Comparison of ENCODE assay signal across 8 cellular contexts in genomic region chr17:16439303-16439791, GRCh38. TPM values are rescaled to one million over a fixed set of nuclear protein-coding genes. Genes with fewer than 3 reads are reported as not detected.
DNase-seq lines count a peak whose midpoint lies in the region; ATAC-seq, FAIRE-seq and TF ChIP-seq lines count a peak whose summit lies in the region.

No MANE protein-coding gene starts in this region.

- TF ChIP-seq CTCF in GM12878 (IDR thresholded peaks at IDR 0.05 in 2 of 3, conservative IDR thresholded peaks at IDR 0.05 in 1 of 3; ENCODE audit: control insufficient read depth in 2 of 3, extremely low read depth in 1 of 3, insufficient read depth in 1 of 3, low read depth in 3 of 3, low read length in 3 of 3) (no peak), testis (IDR thresholded peaks at IDR 0.05) (no peak)

- CTCF ChIA-PET in GM12878 (lab: Yijun Ruan, JAX): interaction anchor here (1.0 to 3.0 kb wide), 13 partner anchors 12 to 222 kb away, joined by 3 to 35 read pairs (median 10); partner anchors contain the start of genes PIGL and TRPV2

- H3K4me3 ChIP-seq in HUES64 (ENCODE audit: low read length): peak overlapping the region; percentile 93
- peak overlapping the region; percentile 97 for H3K4me3 ChIP-seq in GM12878
- peak overlapping the region; percentile 80 to 89 for H3K4me3 ChIP-seq in testis

- H3K9me3 ChIP-seq in HUES64 (ENCODE audit: insufficient read depth, low read depth, low read length): no peaks in the 10 kb centered on the region
- no peaks in the 10 kb centered on the region; the same call in 2 of the 3 replicates for H3K9me3 ChIP-seq in GM12878 (replicated peaks; ENCODE audit: control insufficient read depth, insufficient read depth, low read length)
- H3K9me3 ChIP-seq in testis: no peaks in the 10 kb centered on the region

- H3K9ac ChIP-seq in HUES64 (ENCODE audit: low read depth, low read length) (peak overlapping the region; percentile 98), GM12878 (ENCODE audit: control insufficient read depth, insufficient read depth, low read length) (peak overlapping the region; percentile 95)

- H3K27me3 ChIP-seq in HUES64 (ENCODE audit: insufficient read depth, low read length) (no peaks in the 10 kb centered on the region), GM12878 (replicated peaks in 1 of 2; ENCODE audit: control insufficient read depth in 2 of 2, insufficient read depth in 2 of 2, low read length in 1 of 2) (no peaks in the 10 kb centered on the region), testis (no peaks in the 10 kb centered on the region)

- no peak for TF ChIP-seq EP300 in GM12878 (IDR thresholded peaks at IDR 0.05; ENCODE audit: borderline replicate concordance in 1 of 2, control insufficient read depth in 1 of 2, low read depth in 2 of 2, low read length in 2 of 2)

- ATAC-seq in GM12878 (peak; percentile 6), GM18870 (IDR thresholded peaks at IDR 0.05; ENCODE audit: unreplicated experiment) (no peak)

- H3K27ac ChIP-seq in HUES64 (ENCODE audit: low read depth, low read length): peak overlapping the region; percentile 90
- H3K27ac ChIP-seq in GM12878 (ENCODE audit: control insufficient read depth, insufficient read depth): peak overlapping the region; percentile 79
- peak overlapping the region; percentile 72 to 87 for H3K27ac ChIP-seq in testis

- DNase-seq in NCI-H146 (lab: John Stamatoyannopoulos, UW) (peak; percentile 43), NCI-H146 treated with DMSO at 0.1 percent for 48 hours (lab: John Stamatoyannopoulos, UW; ENCODE audit: unreplicated experiment) (no peak), GM12878 (ENCODE audit: low read depth, low spot score) (no peak), left kidney (ENCODE audit: low read depth, low spot score) (peak; percentile 38), testis (peak; percentile 38), 8988T (no peak)

- peaks cover 20% of the 10 kb centered on the region for H3K4me1 ChIP-seq in HUES64 (ENCODE audit: insufficient read depth, low read length)
- peaks cover 15% of the 10 kb centered on the region for H3K4me1 ChIP-seq in GM12878 (ENCODE audit: control insufficient read depth, insufficient read depth, low read length)
- H3K4me1 ChIP-seq in testis: peaks cover 12% of the 10 kb centered on the region

- POLR2A ChIA-PET in GM12878 (lab: Charles Lee): interaction anchor here (0.6 to 3.7 kb wide), 6 partner anchors 12 to 153 kb away, joined by 3 to 54 read pairs (median 6); partner anchors contain the start of genes TRPV2 and UBB

- TF ChIP-seq RAD21 in GM12878 (IDR thresholded peaks at IDR 0.05; ENCODE audit: insufficient read depth, low read depth, low read length): no peak

- BruUV-seq in GM12878 (replicated peaks; lab: Mats Ljungman, UMichigan): TSS peak; percentile 75

- in situ Hi-C loops in GM12878 (cut with MboI): no loop called here

- TF ChIP-seq POLR2A in GM12878 (IDR thresholded peaks at IDR 0.05; ENCODE audit: low read depth, low read length) (no peak), testis (IDR thresholded peaks at IDR 0.05) (no peak)

- no peak for FAIRE-seq in GM12878 (lab: Jason Lieb, UNC)

- H4K20me1 ChIP-seq in GM12878 (ENCODE audit: control insufficient read depth, insufficient read depth): peaks cover 6% of the 10 kb centered on the region

- intact Hi-C loops in GM12878 (cut with micrococcal nuclease; ENCODE audit: unreplicated experiment): loop anchor here (2.0 to 5.0 kb wide), 3 partner anchors 21 to 152 kb away; partner anchors contain the start of gene UBB
- intact Hi-C loops in testis (cut with DNase I; ENCODE audit: low total_unique reads): no loop called here

- H3K36me3 ChIP-seq in HUES64 (ENCODE audit: insufficient read depth, low read length): peaks cover 52% of the 10 kb centered on the region
- peaks cover 18 to 37% of the 10 kb centered on the region in 2 experiments for H3K36me3 ChIP-seq in GM12878 (ENCODE audit: control insufficient read depth in 2 of 2, insufficient read depth in 2 of 2, low read length in 1 of 2)
- H3K36me3 ChIP-seq in testis (ENCODE audit: low read depth, missing control alignments): no peaks in the 10 kb centered on the region

- 1% methylated on average over 25 of the region's 25 CpGs for WGBS in HUES64
- 1% methylated on average over 25 of the region's 25 CpGs for WGBS in GM12878 (ENCODE audit: insufficient coverage, insufficient replicate concordance, low lambda C conversion rate, missing lambda C conversion rate)
- 0 to 1% methylated on average over 22 to 25 of the region's 25 CpGs for WGBS in testis, 2 donors

- SMC1A ChIA-PET in GM12878 (lab: Charles Lee; ENCODE audit: uncharacterized antibody, unreplicated experiment): interaction anchor here (1.1 to 3.0 kb wide), 9 partner anchors 11 to 96 kb away, joined by 3 to 25 read pairs (median 5); partner anchors contain the start of genes TRPV2 and UBB

- H3K4me2 ChIP-seq in GM12878 (ENCODE audit: control insufficient read depth, insufficient read depth): peak overlapping the region; percentile 97

- RAD21 ChIA-PET in GM12878 (lab: Charles Lee; ENCODE audit: unreplicated experiment): interaction anchor here (0.6 to 5.4 kb wide), 5 partner anchors 22 to 75 kb away, joined by 3 to 82 read pairs (median 5); partner anchors contain the start of gene TRPV2

- H3K79me2 ChIP-seq in GM12878 (ENCODE audit: control insufficient read depth, insufficient read depth, low read length): peaks cover 55% of the 10 kb centered on the region

- no peak overlapping the region for H2AFZ ChIP-seq in GM12878 (ENCODE audit: control insufficient read depth, low read depth, low read length)

RNA-seq across cellular contexts. Expression of gene TRPV2, which starts 24.0 kb away (rescaled TPM):
- polyA plus RNA-seq in HUES64 (2013, experiment 1 of 2): 1.2 TPM
- 2.0 TPM for polyA plus RNA-seq in HUES64 (2013, experiment 2 of 2)
- total RNA-seq in GM12878 (2013; cell fraction: nucleolus; rRNA removed): 149 and 160 TPM in 2 replicates
- total RNA-seq in GM12878 (2014; rRNA removed) (59.4 and 61.3 TPM in 2 replicates), GM12878 (2014; rRNA removed; fragmentation: Illumina TruSeq; extraction: Trizol) (25.6 and 29.7 TPM in 2 replicates), GM12878 (2021) (87.4 and 93.7 TPM in 2 replicates), testis (1 to 10 TPM; 7.1 to 7.7 TPM)
- 30.3 TPM for polyA plus RNA-seq in GM12878 (2011; ENCODE audit: low read depth)
- polyA plus RNA-seq in GM12878 (2011; rRNA removed) (33.3 and 82.6 TPM in 2 replicates), GM12878 (2014; fragmentation: Illumina TruSeq; extraction: Trizol) (15.4 and 27.3 TPM in 2 replicates), GM12878 (2014; fragmentation: Nextera tagmentation; extraction: Ambion mirVana) (10 to 100 TPM in 1 of 2 experiments, 1 to 10 TPM in 1; 8.9 to 29.2 TPM), GM12878 (2014; rRNA removed) (48.8 and 58.4 TPM in 2 replicates), GM12878 (2016; fragmentation: Nextera tagmentation; extraction: Ambion mirVana) (10 to 100 TPM; 83.6 to 94.4 TPM), testis (ENCODE audit: insufficient read depth, low read depth, low replicate concordance) (7.6 TPM)
- polyA plus RNA-seq in GM12878 (2011; cell fraction: cytosol; rRNA removed): 82.4 and 108 TPM in 2 replicates
- polyA plus RNA-seq in GM12878 (2011; cell fraction: nucleus; rRNA removed): 175 and 207 TPM in 2 replicates
- polyA plus RNA-seq in GM12878 (2012): 53.6 and 60.7 TPM in 2 replicates
- polyA minus RNA-seq in GM12878 (2011; rRNA and poly(A)+ RNA removed): 96.8 and 119 TPM in 2 replicates
- 62.9 and 70.0 TPM in 2 replicates for polyA minus RNA-seq in GM12878 (2011; cell fraction: cytosol; rRNA and poly(A)+ RNA removed)
- 41.5 and 63.6 TPM in 2 replicates for polyA minus RNA-seq in GM12878 (2011; cell fraction: nucleus; rRNA and poly(A)+ RNA removed)

RNA-seq across cellular contexts. Expression of gene LRRC75A, which starts 52.6 kb away (rescaled TPM):
- 3.3 TPM for polyA plus RNA-seq in HUES64 (2013, experiment 1 of 2)
- polyA plus RNA-seq in HUES64 (2013, experiment 2 of 2): 5.5 TPM
- 0.15 TPM in 1 of 2 replicates, not detected in the other for total RNA-seq in GM12878 (2013; cell fraction: nucleolus; rRNA removed)
- total RNA-seq in GM12878 (2014; rRNA removed) (0.06 and 0.11 TPM in 2 replicates), GM12878 (2014; rRNA removed; fragmentation: Illumina TruSeq; extraction: Trizol) (not detected in 2 replicates), GM12878 (2021) (0.05 and 0.16 TPM in 2 replicates), testis (10 to 100 TPM; 44.5 to 47.9 TPM)
- 1.4 TPM for polyA plus RNA-seq in GM12878 (2011; ENCODE audit: low read depth)
- polyA plus RNA-seq in GM12878 (2011; rRNA removed) (0.07 TPM in 1 of 2 replicates, not detected in the other), GM12878 (2014; fragmentation: Illumina TruSeq; extraction: Trizol) (0.01 and 0.13 TPM in 2 replicates), GM12878 (2014; fragmentation: Nextera tagmentation; extraction: Ambion mirVana) (under 1 TPM; 0.11 to 0.27 TPM), GM12878 (2014; rRNA removed) (0.08 TPM in 1 of 2 replicates, not detected in the other), GM12878 (2016; fragmentation: Nextera tagmentation; extraction: Ambion mirVana) (1 to 10 TPM; 1.0 to 1.3 TPM), testis (ENCODE audit: insufficient read depth, low read depth, low replicate concordance) (39.1 TPM)
- 0.04 and 0.18 TPM in 2 replicates for polyA plus RNA-seq in GM12878 (2011; cell fraction: cytosol; rRNA removed)
- 0.12 and 0.15 TPM in 2 replicates for polyA plus RNA-seq in GM12878 (2011; cell fraction: nucleus; rRNA removed)
- polyA plus RNA-seq in GM12878 (2012): 0.44 and 0.54 TPM in 2 replicates
- polyA minus RNA-seq in GM12878 (2011; rRNA and poly(A)+ RNA removed): 0.31 TPM in 1 of 2 replicates, not detected in the other
- polyA minus RNA-seq in GM12878 (2011; cell fraction: cytosol; rRNA and poly(A)+ RNA removed): not detected in 2 replicates
- 0.12 and 0.19 TPM in 2 replicates for polyA minus RNA-seq in GM12878 (2011; cell fraction: nucleus; rRNA and poly(A)+ RNA removed)

RNA-seq across cellular contexts. Expression of gene UBB, which starts 58.5 kb away (rescaled TPM):
- polyA plus RNA-seq in HUES64 (2013, experiment 1 of 2): 1,510 TPM
- 1,602 TPM for polyA plus RNA-seq in HUES64 (2013, experiment 2 of 2)
- 114 and 119 TPM in 2 replicates for total RNA-seq in GM12878 (2013; cell fraction: nucleolus; rRNA removed)
- total RNA-seq in GM12878 (2014; rRNA removed): 2,686 and 2,754 TPM in 2 replicates
- total RNA-seq in GM12878 (2014; rRNA removed; fragmentation: Illumina TruSeq; extraction: Trizol): 1,488 and 1,495 TPM in 2 replicates
- total RNA-seq in GM12878 (2021): 1,455 and 1,463 TPM in 2 replicates
- polyA plus RNA-seq in GM12878 (2011; ENCODE audit: low read depth): 1,026 TPM
- 608 and 1,133 TPM in 2 replicates for polyA plus RNA-seq in GM12878 (2011; rRNA removed)
- 2,029 and 2,469 TPM in 2 replicates for polyA plus RNA-seq in GM12878 (2011; cell fraction: cytosol; rRNA removed)
- 935 and 994 TPM in 2 replicates for polyA plus RNA-seq in GM12878 (2011; cell fraction: nucleus; rRNA removed)
- 1,643 and 1,891 TPM in 2 replicates for polyA plus RNA-seq in GM12878 (2012)
- 1,621 and 1,633 TPM in 2 replicates for polyA plus RNA-seq in GM12878 (2014; fragmentation: Illumina TruSeq; extraction: Trizol)
- 1,000 to 10,000 TPM; 4,008 to 4,246 TPM for polyA plus RNA-seq in GM12878 (2014; fragmentation: Nextera tagmentation; extraction: Ambion mirVana)
- polyA plus RNA-seq in GM12878 (2014; rRNA removed): 2,006 and 2,356 TPM in 2 replicates
- polyA plus RNA-seq in GM12878 (2016; fragmentation: Nextera tagmentation; extraction: Ambion mirVana): 1,000 to 10,000 TPM; 2,193 to 2,309 TPM
- polyA minus RNA-seq in GM12878 (2011; rRNA and poly(A)+ RNA removed): 1,101 and 1,306 TPM in 2 replicates
- polyA minus RNA-seq in GM12878 (2011; cell fraction: cytosol; rRNA and poly(A)+ RNA removed): 411 and 476 TPM in 2 replicates
- 196 and 307 TPM in 2 replicates for polyA minus RNA-seq in GM12878 (2011; cell fraction: nucleus; rRNA and poly(A)+ RNA removed)
- total RNA-seq in testis: 1,000 to 10,000 TPM; 1,859 to 1,996 TPM
- 3,514 TPM for polyA plus RNA-seq in testis (ENCODE audit: insufficient read depth, low read depth, low replicate concordance)

Comparison
In these comparisons a context has a peak if more than half of its experiments do, and no peak if none do; other contexts are left out.
1. DNase-seq: peak in NCI-H146 (single experiment), left kidney (single experiment) and testis (single experiment); none in NCI-H146 treated with DMSO at 0.1 percent for 48 hours (single experiment), GM12878 (single experiment) and 8988T (single experiment).
2. RNA of gene LRRC75A, which starts 52.6 kb away (total RNA-seq): 44.5 to 47.9 TPM in testis; 0.05 to 0.16 TPM in GM12878; every median in the first group is over 10 times any median in the second.
3. Peak in every context shown above with its lines, with median percentiles within 50 percentile points of each other: H3K27ac ChIP-seq and H3K4me3 ChIP-seq.